In the genomic region with DNA sequence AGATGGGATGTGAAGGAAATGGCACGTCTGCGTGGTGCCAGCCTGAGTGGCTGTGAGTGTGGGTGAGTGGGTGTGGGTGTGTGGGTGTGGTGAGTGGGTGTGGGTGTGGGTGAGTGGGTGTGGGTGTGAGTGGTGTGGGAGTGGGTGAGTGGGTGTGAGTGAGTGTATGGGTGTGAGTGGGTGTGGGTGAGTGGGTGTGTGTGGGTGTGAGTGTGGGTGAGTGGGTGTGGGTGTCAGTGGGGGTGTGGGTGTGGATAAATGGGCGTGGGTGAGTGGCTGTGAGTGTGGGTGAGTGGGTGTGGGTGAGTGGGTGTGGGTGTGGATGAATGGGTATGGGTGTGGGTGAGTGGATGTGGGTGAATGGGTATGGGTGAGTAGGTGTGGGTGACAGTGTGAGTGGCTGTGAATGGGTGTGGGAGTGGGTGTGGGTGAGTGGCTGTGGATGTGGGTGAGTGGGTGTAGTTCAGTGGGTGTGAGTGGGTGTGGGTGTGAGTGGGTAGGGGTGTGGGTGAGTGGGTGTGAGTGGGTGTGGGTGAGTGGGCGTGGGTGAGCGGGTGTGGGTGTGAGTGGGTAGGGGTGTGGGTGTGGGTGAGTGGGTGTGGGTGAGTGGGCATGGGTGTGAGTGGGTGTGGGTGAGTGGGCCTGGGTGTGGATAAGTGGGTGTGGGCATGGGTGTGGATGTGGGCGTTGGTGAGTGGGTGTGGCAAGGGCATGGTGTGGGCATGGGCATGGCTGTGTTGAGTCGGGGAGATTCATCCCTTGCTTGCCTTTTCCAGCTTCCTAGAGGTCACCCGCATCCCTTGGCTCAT, we compare ENCODE assay signal across 13 cellular contexts.
A peak's percentile ranks its signal among the peaks of the same experiment; 100 is the strongest.
DNase-seq lines count a peak whose midpoint lies in the region; ATAC-seq and TF ChIP-seq lines count a peak whose summit lies in the region.
"Had no signal": no experiment of that assay in that cellular context is flagged by ENCODE, and none has a peak within 500 bp of the region (broad histone marks: within the 10 kb centered on the region; RNA-seq: fewer than 3 reads in every experiment).

No MANE protein-coding gene starts in this region.

- peaks cover 4% of the 10 kb centered on the region for H3K4me1 ChIP-seq in CD8-positive, alpha-beta T cell (ENCODE audit: insufficient read depth, low read length)
- H3K4me1 ChIP-seq in spleen = peaks cover 10 to 70% (median 49%) of the 10 kb centered on the region in 6 donors
- H3K4me1 ChIP-seq: breast epithelium had no signal

- no peaks in the 10 kb centered on the region for H3K36me3 ChIP-seq in CD8-positive, alpha-beta T cell (ENCODE audit: insufficient read depth, low read length)
- H3K36me3 ChIP-seq in spleen = no peaks in the 10 kb centered on the region
- H3K36me3 ChIP-seq: breast epithelium, esophagus muscularis mucosa had no signal

- H3K27ac ChIP-seq in CD8-positive, alpha-beta T cell (ENCODE audit: low read depth, low read length) = peak overlapping the region; percentile 24
- H3K27ac ChIP-seq in spleen = peak overlapping the region in 5 of 8 donors; percentile 57 to 75 (median 67)
- H3K27ac ChIP-seq: C4-2B had no signal

- H3K27me3 Mint-ChIP-seq in CD8-positive, alpha-beta T cell (ENCODE audit: low read depth) = no peaks in the 10 kb centered on the region
- H3K27me3 Mint-ChIP-seq in effector memory CD8-positive, alpha-beta T cell = peaks cover 0 to 2% of the 10 kb centered on the region in 2 donors
- H3K27me3 Mint-ChIP-seq: memory B cell had no signal

- no peak overlapping the region for H3K27ac Mint-ChIP-seq in CD8-positive, alpha-beta T cell
- peak overlapping the region; percentile 76 to 83 for H3K27ac Mint-ChIP-seq in effector memory CD8-positive, alpha-beta T cell
- H3K27ac Mint-ChIP-seq: memory B cell had no signal

- ATAC-seq in CD8-positive, alpha-beta T cell = peak; percentile 17
- ATAC-seq in effector memory CD8-positive, alpha-beta T cell (replicated peaks) = peak; percentile 71
- no peak for ATAC-seq in GM21515 (IDR thresholded peaks at IDR 0.05; ENCODE audit: unreplicated experiment)

- intact Hi-C loops in CD8-positive, alpha-beta T cell (cut with DNase I, micrococcal nuclease) = no loop called here
- intact Hi-C loops in spleen (cut with DNase I; ENCODE audit: low total_unique reads) = no loop called here

- TF ChIP-seq POLR2A in spleen (IDR thresholded peaks at IDR 0.05) = no peak

- no peaks in the 10 kb centered on the region for H3K9me3 ChIP-seq in CD8-positive, alpha-beta T cell (ENCODE audit: low read length)
- H3K9me3 ChIP-seq in spleen = peaks cover 0 to 6% (median 2%) of the 10 kb centered on the region in 8 donors
- H3K9me3 ChIP-seq: breast epithelium had no signal

- DNase-seq in CD8-positive, alpha-beta T cell = no peak
- DNase-seq in HEK293T (ENCODE audit: extremely low spot score) (no peak), spleen (peak; percentile 50), LoVo (ENCODE audit: low spot score) (no peak), HUDEP-2 (lab: John Stamatoyannopoulos, UW; ENCODE audit: unreplicated experiment in 76 of 76) (no peak)
- no peak for DNase-seq in effector memory CD8-positive, alpha-beta T cell
- DNase-seq: head of caudate nucleus, NCI-H1092 treated with DMSO at 0.1 percent for 48 hours had no signal

- peaks cover 3% of the 10 kb centered on the region for H3K4me1 Mint-ChIP-seq in CD8-positive, alpha-beta T cell (ENCODE audit: low read depth)
- H3K4me1 Mint-ChIP-seq in effector memory CD8-positive, alpha-beta T cell (ENCODE audit: low read depth in 2 of 2) = peaks cover 3 to 6% of the 10 kb centered on the region in 2 donors
- H3K4me1 Mint-ChIP-seq: memory B cell had no signal

- CTCF ChIA-PET in CD8-positive, alpha-beta T cell (lab: Charles Lee) = interaction anchor here (0.7 to 3.7 kb wide), 4 partner anchors 22 to 176 kb away, joined by 3 to 13 read pairs (median 7); no protein-coding TSS in a partner anchor
- CTCF ChIA-PET in HEK293T (lab: Yijun Ruan, JAX) = no interaction called here

- WGBS in spleen, 5 donors = 59 to 73% (median 65%) methylated on average over 7 to 8 of the region's 8 CpGs

- H3K4me3 Mint-ChIP-seq in CD8-positive, alpha-beta T cell = no peak overlapping the region
- H3K4me3 Mint-ChIP-seq in effector memory CD8-positive, alpha-beta T cell = no peak overlapping the region
- H3K4me3 Mint-ChIP-seq: memory B cell had no signal

- POLR2A ChIA-PET in CD8-positive, alpha-beta T cell (lab: Charles Lee) = no interaction called here
- POLR2A ChIA-PET in HEK293T (lab: Yijun Ruan, JAX) = no interaction called here

- no peaks in the 10 kb centered on the region for H3K36me3 Mint-ChIP-seq in CD8-positive, alpha-beta T cell
- peaks cover 4% of the 10 kb centered on the region for H3K36me3 Mint-ChIP-seq in effector memory CD8-positive, alpha-beta T cell (ENCODE audit: insufficient read depth)
- H3K36me3 Mint-ChIP-seq: memory B cell had no signal

- TF ChIP-seq CTCF in CD8-positive, alpha-beta T cell (IDR thresholded peaks at IDR 0.05) = no peak
- no peak for TF ChIP-seq CTCF in spleen (IDR thresholded peaks at IDR 0.05 in 8 of 11, conservative IDR thresholded peaks at IDR 0.05 in 3 of 11)

- no peaks in the 10 kb centered on the region for H3K9me3 Mint-ChIP-seq in CD8-positive, alpha-beta T cell
- no peaks in the 10 kb centered on the region for H3K9me3 Mint-ChIP-seq in effector memory CD8-positive, alpha-beta T cell
- H3K9me3 Mint-ChIP-seq: memory B cell had no signal

- no peak overlapping the region for H3K4me3 ChIP-seq in CD8-positive, alpha-beta T cell (ENCODE audit: low read depth, low read length)
- H3K4me3 ChIP-seq in spleen = no peak overlapping the region
- H3K4me3 ChIP-seq: breast epithelium, esophagus muscularis mucosa had no signal

- no peaks in the 10 kb centered on the region for H3K27me3 ChIP-seq in CD8-positive, alpha-beta T cell (ENCODE audit: insufficient read depth, low read length)
- no peaks in the 10 kb centered on the region for H3K27me3 ChIP-seq in spleen (replicated peaks in 1 of 7)
- H3K27me3 ChIP-seq: breast epithelium, esophagus muscularis mucosa had no signal

TF ChIP-seq in HEK293T, 16 proteins besides CTCF, POLR2A, EP300 and RAD21:
- no peak for TF ChIP-seq SP1 (IDR thresholded peaks at IDR 0.05)
- TF ChIP-seq TARDBP (IDR thresholded peaks at IDR 0.05) = peak; percentile 95
- no peak for TF ChIP-seq FOXM1 (IDR thresholded peaks at IDR 0.05; ENCODE audit: borderline replicate concordance)
